9 cellular contexts compared by ENCODE assay signal in the genomic region with DNA sequence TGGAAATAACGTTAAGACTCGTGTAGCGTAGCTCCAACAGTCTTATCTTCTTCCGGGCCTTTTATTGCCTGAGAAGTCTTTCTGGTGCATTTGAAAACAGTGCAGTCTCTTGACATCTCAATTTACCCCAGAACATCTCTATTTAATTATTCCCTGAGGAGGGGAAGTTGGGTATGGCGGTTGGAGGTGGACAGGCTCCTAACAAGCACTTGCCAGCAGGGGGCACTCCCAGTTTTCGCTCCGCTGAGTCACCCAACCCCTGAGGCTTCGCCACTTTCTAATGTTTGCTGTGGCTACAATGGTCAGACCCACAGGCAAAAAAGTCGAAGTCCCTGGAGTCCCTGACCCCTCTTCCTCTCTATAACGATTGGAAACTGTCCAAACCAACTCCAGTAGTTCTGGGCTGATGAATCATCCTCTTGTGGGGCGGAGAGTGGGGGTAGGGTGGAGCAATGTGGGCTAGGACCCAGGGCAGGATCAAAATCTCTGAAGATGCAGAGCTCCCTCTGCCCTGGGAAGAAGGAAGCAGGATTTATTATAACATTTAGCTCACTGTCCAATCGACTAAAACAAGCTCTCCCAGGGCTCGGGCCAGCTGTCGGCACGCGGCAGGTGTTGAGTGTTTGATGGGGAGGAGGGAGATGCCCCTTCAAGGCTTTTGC.
DNase-seq lines count a peak whose midpoint lies in the region; ATAC-seq, FAIRE-seq and TF ChIP-seq lines count a peak whose summit lies in the region.
"Had no signal": no experiment of that assay in that cellular context is flagged by ENCODE, and none has a peak within 500 bp of the region (broad histone marks: within the 10 kb centered on the region; RNA-seq: fewer than 3 reads in every experiment).

No MANE protein-coding gene starts in this region.

- H3K4me3 ChIP-seq in MM.1S (ENCODE audit: low read length), result no peak overlapping the region
- no peak overlapping the region for H3K4me3 ChIP-seq in right cardiac atrium (ENCODE audit: low read length)
- H3K4me3 ChIP-seq in skeletal muscle satellite cell (ENCODE audit: low read length), result no peak overlapping the region

- H3K4me3 Mint-ChIP-seq in activated T-helper 1 cell treated with anti-CD3 and anti-CD28 coated beads, Interleukin-12 subunit alpha, Interleukin-12 subunit beta, Interleukin-2, Interleukin-4 antibody, amounts not matched to agents 30 ng/mL and 10 ng/mL and 1 ng/mL, durations not matched to agents 14 hours and 24 hours and 36 hours, result no peak overlapping the region

- H3K79me2 ChIP-seq in MM.1S (ENCODE audit: low read length), result no peaks in the 10 kb centered on the region

- 18% methylated on average over 16 of the region's 16 CpGs for WGBS in right cardiac atrium

- H3K4me2 ChIP-seq in MM.1S (ENCODE audit: low read depth, low read length), result no peak overlapping the region
- peak overlapping the region; percentile 15 for H3K4me2 ChIP-seq in skeletal muscle satellite cell (ENCODE audit: low read length)

- H3K4me1 ChIP-seq in MM.1S (ENCODE audit: low read length), result no peaks in the 10 kb centered on the region
- no peaks in the 10 kb centered on the region for H3K4me1 ChIP-seq in right cardiac atrium (ENCODE audit: control insufficient read depth, insufficient read depth, low read length)
- H3K4me1 ChIP-seq in skeletal muscle satellite cell (ENCODE audit: control insufficient read depth, insufficient read depth, low read length), result peaks cover 18% of the 10 kb centered on the region

- no peak overlapping the region for H3K27ac Mint-ChIP-seq in activated T-helper 1 cell treated with anti-CD3 and anti-CD28 coated beads, Interleukin-12 subunit alpha, Interleukin-12 subunit beta, Interleukin-2, Interleukin-4 antibody, amounts not matched to agents 30 ng/mL and 10 ng/mL and 1 ng/mL, durations not matched to agents 14 hours and 24 hours and 36 hours

- peak; percentile 77 for DNase-seq in AG08395 (ENCODE audit: low spot score)
- peak; percentile 6 for DNase-seq in GM12892 (ENCODE audit: insufficient read length)
- DNase-seq in MM.1S, result no peak
- DNase-seq in activated CD4-positive, alpha-beta T cell treated with anti-CD3 and anti-CD28 coated beads, Interleukin-2, amount 50 U/mL, for 48 hours, result peak; percentile 3 to 20
- DNase-seq in right cardiac atrium, result peak; percentile 54 to 79 (median 74)
- DNase-seq in activated T-helper 1 cell treated with anti-CD3 and anti-CD28 coated beads, Interleukin-12 subunit alpha, Interleukin-12 subunit beta, Interleukin-2, Interleukin-4 antibody, amounts not matched to agents 30 ng/mL and 10 ng/mL and 1 ng/mL, durations not matched to agents 14 hours and 24 hours and 36 hours (ENCODE audit: low spot score), result no peak
- DNase-seq in activated effector memory CD4-positive, alpha-beta T cell treated with Interleukin-2 at 50 U/mL for 16 hours, result no peak

- H3K27ac ChIP-seq in MM.1S (ENCODE audit: low read length) (no peak overlapping the region), right cardiac atrium (ENCODE audit: low read length) (no peak overlapping the region)

- H3F3A ChIP-seq in MM.1S (ENCODE audit: insufficient read depth, low read length), result no peaks in the 10 kb centered on the region

- TF ChIP-seq CTCF in MM.1S (IDR thresholded peaks at IDR 0.05; ENCODE audit: low read length), result peak; percentile 31

- no peak for TF ChIP-seq POLR2A in GM12892 (IDR thresholded peaks at IDR 0.05; ENCODE audit: low read depth, low read length)

- H3K27me3 Mint-ChIP-seq in activated T-helper 1 cell treated with anti-CD3 and anti-CD28 coated beads, Interleukin-12 subunit alpha, Interleukin-12 subunit beta, Interleukin-2, Interleukin-4 antibody, amounts not matched to agents 30 ng/mL and 10 ng/mL and 1 ng/mL, durations not matched to agents 14 hours and 24 hours and 36 hours (ENCODE audit: insufficient read depth), result no peaks in the 10 kb centered on the region

- H3K9me3 Mint-ChIP-seq in activated T-helper 1 cell treated with anti-CD3 and anti-CD28 coated beads, Interleukin-12 subunit alpha, Interleukin-12 subunit beta, Interleukin-2, Interleukin-4 antibody, amounts not matched to agents 30 ng/mL and 10 ng/mL and 1 ng/mL, durations not matched to agents 14 hours and 24 hours and 36 hours, result no peaks in the 10 kb centered on the region

- no peaks in the 10 kb centered on the region for H3K9me2 ChIP-seq in MM.1S (replicated peaks; ENCODE audit: insufficient read depth, low read length)

- FAIRE-seq in GM12892 (lab: Jason Lieb, UNC), result no peak
- FAIRE-seq: islet of Langerhans had no signal

- no peaks in the 10 kb centered on the region for H3K4me1 Mint-ChIP-seq in activated T-helper 1 cell treated with anti-CD3 and anti-CD28 coated beads, Interleukin-12 subunit alpha, Interleukin-12 subunit beta, Interleukin-2, Interleukin-4 antibody, amounts not matched to agents 30 ng/mL and 10 ng/mL and 1 ng/mL, durations not matched to agents 14 hours and 24 hours and 36 hours (ENCODE audit: low read depth)

- no peak overlapping the region for H2AFZ ChIP-seq in MM.1S (ENCODE audit: low read length)

- H3K36me3 Mint-ChIP-seq in activated T-helper 1 cell treated with anti-CD3 and anti-CD28 coated beads, Interleukin-12 subunit alpha, Interleukin-12 subunit beta, Interleukin-2, Interleukin-4 antibody, amounts not matched to agents 30 ng/mL and 10 ng/mL and 1 ng/mL, durations not matched to agents 14 hours and 24 hours and 36 hours (ENCODE audit: low read depth), result no peaks in the 10 kb centered on the region

- H3K9me3 ChIP-seq in MM.1S (replicated peaks; ENCODE audit: insufficient read depth, low read length) (no peaks in the 10 kb centered on the region), right cardiac atrium (ENCODE audit: control insufficient read depth, low read length) (no peaks in the 10 kb centered on the region), skeletal muscle satellite cell (replicated peaks; ENCODE audit: low read length) (no peaks in the 10 kb centered on the region)

- H3K9ac ChIP-seq in MM.1S (ENCODE audit: low read length) (no peak overlapping the region), skeletal muscle satellite cell (ENCODE audit: low read depth, low read length) (no peak overlapping the region)

- intact Hi-C loops in right cardiac atrium (cut with DNase I), result loop anchor here in 1 of 4 donors (5.0 to 10.0 kb wide), 2 partner anchors 521 to 689 kb away; no protein-coding TSS in a partner anchor
- intact Hi-C loops in activated T-helper 1 cell treated with anti-CD3 and anti-CD28 coated beads, Interleukin-12 subunit alpha, Interleukin-12 subunit beta, Interleukin-2, Interleukin-4 antibody, amounts not matched to agents 30 ng/mL and 10 ng/mL and 1 ng/mL, durations not matched to agents 14 hours and 24 hours and 36 hours (cut with micrococcal nuclease), result loop anchor here (10.0 kb wide), 1 partner anchor 689 kb away; no protein-coding TSS in a partner anchor

- no peaks in the 10 kb centered on the region for H4K20me1 ChIP-seq in MM.1S (ENCODE audit: insufficient read depth, low read length)

- H3K27me3 ChIP-seq in MM.1S (replicated peaks; ENCODE audit: insufficient read depth, low read length) (no peaks in the 10 kb centered on the region), right cardiac atrium (ENCODE audit: control insufficient read depth, insufficient read depth) (no peaks in the 10 kb centered on the region), skeletal muscle satellite cell (ENCODE audit: control insufficient read depth, insufficient read depth, low read length) (peaks cover 5% of the 10 kb centered on the region)

- ATAC-seq in right cardiac atrium, result peak; percentile 75 to 86

- no peaks in the 10 kb centered on the region for H3K36me3 ChIP-seq in MM.1S (replicated peaks; ENCODE audit: insufficient read depth, low read length)
- H3K36me3 ChIP-seq in skeletal muscle satellite cell (ENCODE audit: insufficient read depth, low read length), result no peaks in the 10 kb centered on the region

Comparison
In these comparisons a context has a peak if more than half of its experiments do, and no peak if none do; other contexts are left out.
1. DNase-seq: peak in AG08395 (single experiment), GM12892 (single experiment), activated CD4-positive, alpha-beta T cell treated with anti-CD3 and anti-CD28 coated beads, Interleukin-2, amount 50 U/mL, for 48 hours (2 of 2) and right cardiac atrium (3 of 3); none in MM.1S (single experiment), activated T-helper 1 cell treated with anti-CD3 and anti-CD28 coated beads, Interleukin-12 subunit alpha, Interleukin-12 subunit beta, Interleukin-2, Interleukin-4 antibody, amounts not matched to agents 30 ng/mL and 10 ng/mL and 1 ng/mL, durations not matched to agents 14 hours and 24 hours and 36 hours (single experiment) and activated effector memory CD4-positive, alpha-beta T cell treated with Interleukin-2 at 50 U/mL for 16 hours (single experiment).